8 cellular contexts compared by ENCODE assay signal in genomic region chr3:197298341-197298857, GRCh38. TPM values are rescaled to one million over a fixed set of nuclear protein-coding genes. Genes with fewer than 3 reads are reported as not detected.
DNase-seq lines count a peak whose midpoint lies in the region; ATAC-seq and TF ChIP-seq lines count a peak whose summit lies in the region.

DLG1 (minus strand) TSS chr3:197298612; CDS start chr3:197297204, 1,408 bp downstream.

- peak within 1 kb of the TSS; percentile 90 for H2AFZ ChIP-seq in neural progenitor cell (replicated peaks)

- H3K4me1 Mint-ChIP-seq in neural progenitor cell = peaks cover 38% of the 10 kb centered on the region

- no peaks in the 10 kb centered on the region for H3K9me3 Mint-ChIP-seq in neural progenitor cell

- H3K27me3 Mint-ChIP-seq in neural progenitor cell (ENCODE audit: insufficient read depth, low read depth) = peaks cover 5% of the 10 kb centered on the region

- H3K79me2 ChIP-seq in neural progenitor cell (ENCODE audit: low read depth) = peaks cover 44% of the 10 kb centered on the region

- peak within 1 kb of the TSS; percentile 82 for H3K4me2 ChIP-seq in neural progenitor cell

- peak within 1 kb of the TSS; percentile 94 for H3K4me3 Mint-ChIP-seq in neural progenitor cell

- TF ChIP-seq CTCF in LNCaP clone FGC (IDR thresholded peaks at IDR 0.05; ENCODE audit: control insufficient read depth, extremely low read depth, insufficient read depth) = no peak
- no peak for TF ChIP-seq CTCF in RWPE2 (IDR thresholded peaks at IDR 0.05; ENCODE audit: poor library complexity, severe bottlenecking)
- TF ChIP-seq CTCF in fibroblast of the aortic adventitia (IDR thresholded peaks at IDR 0.05; ENCODE audit: insufficient read depth, low read length) = no peak
- TF ChIP-seq CTCF in neural progenitor cell (IDR thresholded peaks at IDR 0.05) = no peak

- peak; percentile 95 for DNase-seq in Daoy (ENCODE audit: low read depth)
- peak; percentile 78 for DNase-seq in GOT3 (lab: John Stamatoyannopoulos, UW)
- DNase-seq in LNCaP clone FGC (ENCODE audit: low read depth) = peak; percentile 90
- peak; percentile 91 for DNase-seq in RWPE2 (ENCODE audit: low spot score)
- peak; percentile 75 for DNase-seq in activated effector memory CD4-positive, alpha-beta T cell treated with Interleukin-2 at 50 U/mL for 16 hours
- DNase-seq in fibroblast of the aortic adventitia (ENCODE audit: low read depth) = peak; percentile 91
- peak; percentile 92 for DNase-seq in neural progenitor cell (ENCODE audit: low spot score)

- peaks cover 38% of the 10 kb centered on the region for H4K20me1 ChIP-seq in neural progenitor cell (ENCODE audit: low read depth)

- H3K9me3 ChIP-seq in RWPE2 (ENCODE audit: severe bottlenecking) = no peaks in the 10 kb centered on the region
- H3K9me3 ChIP-seq in neural progenitor cell (ENCODE audit: low read depth) = no peaks in the 10 kb centered on the region
- no peaks in the 10 kb centered on the region for H3K9me3 ChIP-seq in stomach smooth muscle (ENCODE audit: control insufficient read depth in 2 of 2, low read length in 2 of 2)

- H3K27ac Mint-ChIP-seq in neural progenitor cell = peak within 1 kb of the TSS; percentile 86

- H3K36me3 Mint-ChIP-seq in neural progenitor cell = peaks cover 11% of the 10 kb centered on the region

- H3K4me1 ChIP-seq in RWPE2 (ENCODE audit: insufficient read depth, poor library complexity, severe bottlenecking) (peaks cover 31% of the 10 kb centered on the region), neural progenitor cell (peaks cover 28% of the 10 kb centered on the region), stomach smooth muscle (ENCODE audit: control insufficient read depth, insufficient read depth, low read length) (peaks cover 7% of the 10 kb centered on the region)

- H3K9ac ChIP-seq in neural progenitor cell (peak within 1 kb of the TSS; percentile 87), stomach smooth muscle (ENCODE audit: low read length in 2 of 2) (peak within 1 kb of the TSS; percentile 71 to 72)

- H3K27ac ChIP-seq in RWPE2 (ENCODE audit: poor library complexity, severe bottlenecking) = peak within 1 kb of the TSS; percentile 90
- peak within 1 kb of the TSS; percentile 95 for H3K27ac ChIP-seq in neural progenitor cell
- H3K27ac ChIP-seq in stomach smooth muscle (ENCODE audit: low read length) = peak within 1 kb of the TSS; percentile 58

- H3K27me3 ChIP-seq in RWPE2 (ENCODE audit: insufficient read depth, poor library complexity, severe bottlenecking) (no peaks in the 10 kb centered on the region), neural progenitor cell (peaks cover 13% of the 10 kb centered on the region), stomach smooth muscle (ENCODE audit: control insufficient read depth in 1 of 2, insufficient read depth in 2 of 2, low read length in 2 of 2) (no peaks in the 10 kb centered on the region)

- ATAC-seq in RWPE2 (ENCODE audit: low read depth) = peak; percentile 72

- peaks cover 29% of the 10 kb centered on the region for H3F3A ChIP-seq in neural progenitor cell (ENCODE audit: low read depth)

- H3K4me3 ChIP-seq in LNCaP clone FGC (ENCODE audit: low read depth, low read length) (peak within 1 kb of the TSS; percentile 79), RWPE2 (ENCODE audit: severe bottlenecking) (peak within 1 kb of the TSS; percentile 71), fibroblast of the aortic adventitia (ENCODE audit: low read depth, low read length) (peak within 1 kb of the TSS; percentile 90), neural progenitor cell (peak within 1 kb of the TSS; percentile 94), stomach smooth muscle (ENCODE audit: low read length in 2 of 2) (peak within 1 kb of the TSS; percentile 88 to 91)

- H3K36me3 ChIP-seq in RWPE2 (ENCODE audit: low read depth) (peaks cover 31% of the 10 kb centered on the region), neural progenitor cell (peaks cover 10% of the 10 kb centered on the region), stomach smooth muscle (ENCODE audit: control insufficient read depth in 2 of 2, insufficient read depth in 2 of 2, low read length in 2 of 2) (no peaks in the 10 kb centered on the region)

RNA-seq across cellular contexts. Expression of gene DLG1, which starts in this region (rescaled TPM):
- 69.6 and 111 TPM in 2 replicates for total RNA-seq in Daoy (2014; rRNA removed; shearing (Covaris generic))
- total RNA-seq in fibroblast of the aortic adventitia (ENCODE audit: low replicate concordance) (47.3 and 49.6 TPM in 2 replicates), neural progenitor cell (ENCODE audit: low replicate concordance) (108 and 138 TPM in 2 replicates)

Comparison
In these comparisons a context has a peak if more than half of its experiments do, and no peak if none do; other contexts are left out.
1. Peak in every context shown above with its lines: DNase-seq, ATAC-seq, H3K4me3 ChIP-seq and H3K27ac ChIP-seq.